ENCODE assay signal across 1 cellular context in the genomic region with DNA sequence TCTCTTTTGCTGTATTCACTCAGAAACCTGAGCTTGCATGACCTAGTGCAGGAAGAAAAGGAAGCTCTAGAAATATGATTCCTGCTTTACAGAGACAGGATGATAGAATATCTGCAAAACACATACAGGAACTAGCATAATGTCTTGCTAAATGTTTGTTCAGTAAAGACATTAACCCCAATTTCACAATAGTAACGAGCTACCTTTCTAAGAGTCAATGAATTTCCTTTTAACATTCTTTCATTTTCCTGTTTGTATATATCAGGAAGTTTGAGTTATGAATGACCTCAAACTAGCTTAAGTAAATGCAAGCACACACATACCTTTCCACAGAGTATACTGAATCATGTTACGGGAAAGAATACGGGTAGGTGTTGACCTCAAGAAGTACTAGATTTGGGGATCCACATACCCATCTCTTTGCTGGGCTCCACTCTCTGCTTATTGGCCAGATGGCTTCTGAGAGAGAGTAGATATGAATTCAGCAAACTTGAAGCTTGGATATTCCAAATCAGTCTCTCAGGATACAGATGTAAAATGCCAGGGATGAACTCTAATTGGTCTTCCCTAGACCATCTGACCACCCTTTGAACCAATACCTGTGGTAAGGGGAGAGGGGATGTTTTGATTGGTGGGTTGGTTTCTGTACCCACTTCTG.
A peak's percentile ranks its signal among the peaks of the same experiment; 100 is the strongest.
TF ChIP-seq lines count a peak whose summit lies in the region.

No MANE protein-coding gene starts in this region.

TF ChIP-seq in HepG2, 621 proteins besides CTCF, POLR2A, EP300 and RAD21 (continued from another document and continues in another):
- TF ChIP-seq, protein P1, sequence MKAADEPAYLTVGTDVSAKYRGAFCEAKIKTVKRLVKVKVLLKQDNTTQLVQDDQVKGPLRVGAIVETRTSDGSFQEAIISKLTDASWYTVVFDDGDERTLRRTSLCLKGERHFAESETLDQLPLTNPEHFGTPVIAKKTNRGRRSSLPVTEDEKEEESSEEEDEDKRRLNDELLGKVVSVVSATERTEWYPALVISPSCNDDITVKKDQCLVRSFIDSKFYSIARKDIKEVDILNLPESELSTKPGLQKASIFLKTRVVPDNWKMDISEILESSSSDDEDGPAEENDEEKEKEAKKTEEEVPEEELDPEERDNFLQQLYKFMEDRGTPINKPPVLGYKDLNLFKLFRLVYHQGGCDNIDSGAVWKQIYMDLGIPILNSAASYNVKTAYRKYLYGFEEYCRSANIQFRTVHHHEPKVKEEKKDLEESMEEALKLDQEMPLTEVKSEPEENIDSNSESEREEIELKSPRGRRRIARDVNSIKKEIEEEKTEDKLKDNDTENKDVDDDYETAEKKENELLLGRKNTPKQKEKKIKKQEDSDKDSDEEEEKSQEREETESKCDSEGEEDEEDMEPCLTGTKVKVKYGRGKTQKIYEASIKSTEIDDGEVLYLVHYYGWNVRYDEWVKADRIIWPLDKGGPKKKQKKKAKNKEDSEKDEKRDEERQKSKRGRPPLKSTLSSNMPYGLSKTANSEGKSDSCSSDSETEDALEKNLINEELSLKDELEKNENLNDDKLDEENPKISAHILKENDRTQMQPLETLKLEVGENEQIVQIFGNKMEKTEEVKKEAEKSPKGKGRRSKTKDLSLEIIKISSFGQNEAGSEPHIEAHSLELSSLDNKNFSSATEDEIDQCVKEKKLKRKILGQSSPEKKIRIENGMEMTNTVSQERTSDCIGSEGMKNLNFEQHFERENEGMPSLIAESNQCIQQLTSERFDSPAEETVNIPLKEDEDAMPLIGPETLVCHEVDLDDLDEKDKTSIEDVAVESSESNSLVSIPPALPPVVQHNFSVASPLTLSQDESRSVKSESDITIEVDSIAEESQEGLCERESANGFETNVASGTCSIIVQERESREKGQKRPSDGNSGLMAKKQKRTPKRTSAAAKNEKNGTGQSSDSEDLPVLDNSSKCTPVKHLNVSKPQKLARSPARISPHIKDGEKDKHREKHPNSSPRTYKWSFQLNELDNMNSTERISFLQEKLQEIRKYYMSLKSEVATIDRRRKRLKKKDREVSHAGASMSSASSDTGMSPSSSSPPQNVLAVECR (CRISPR knock-in tag; IDR thresholded peaks at IDR 0.05; ENCODE audit: borderline replicate concordance), result no peak; the same call in 1 of the 2 replicates
- TF ChIP-seq FOXK2 (IDR thresholded peaks at IDR 0.05) (peak; percentile 20; the same call in 1 of the 2 replicates), ZNF225 (CRISPR knock-in tag; IDR thresholded peaks at IDR 0.05) (no peak), PHF20 (CRISPR knock-in tag; IDR thresholded peaks at IDR 0.05) (no peak), ZNF143 (CRISPR knock-in tag; IDR thresholded peaks at IDR 0.05) (no peak), ZNF124 (CRISPR knock-in tag; IDR thresholded peaks at IDR 0.05) (no peak), MIXL1 (CRISPR knock-in tag; IDR thresholded peaks at IDR 0.05) (peak; percentile 61; the same call in 1 of the 2 replicates), SIN3A (IDR thresholded peaks at IDR 0.05; ENCODE audit: borderline replicate concordance, low read depth, low read length) (no peak), PRPF4 (IDR thresholded peaks at IDR 0.05; ENCODE audit: low read depth, low read length, poor library complexity, severe bottlenecking) (no peak), KDM6A (CRISPR knock-in tag; IDR thresholded peaks at IDR 0.05; ENCODE audit: low read depth) (no peak; the same call in 1 of the 2 replicates), ZNF781 (CRISPR knock-in tag; IDR thresholded peaks at IDR 0.05; ENCODE audit: borderline replicate concordance, not compliant biosample characterization) (no peak), HMGA1 (CRISPR knock-in tag; conservative IDR thresholded peaks at IDR 0.05) (no peak), KDM2A (CRISPR knock-in tag; IDR thresholded peaks at IDR 0.05; ENCODE audit: borderline replicate concordance, low read depth) (no peak), PHB2 (IDR thresholded peaks at IDR 0.05; ENCODE audit: partially characterized antibody) (no peak), ZNF598 (CRISPR knock-in tag; IDR thresholded peaks at IDR 0.05; ENCODE audit: borderline replicate concordance) (no peak), ZNF670 (CRISPR knock-in tag; IDR thresholded peaks at IDR 0.05; ENCODE audit: borderline replicate concordance) (no peak), SNAI1 (CRISPR knock-in tag; IDR thresholded peaks at IDR 0.05; ENCODE audit: borderline replicate concordance) (no peak), EHMT2 (IDR thresholded peaks at IDR 0.05; ENCODE audit: borderline replicate concordance, low read depth, low read length) (0 out of 2 replicates have a peak, but pooled peaks have one; percentile 56), ZNF841 (CRISPR knock-in tag; IDR thresholded peaks at IDR 0.05; ENCODE audit: borderline replicate concordance) (no peak), ZNF552 (CRISPR knock-in tag; IDR thresholded peaks at IDR 0.05; ENCODE audit: borderline replicate concordance) (no peak), RFXAP (CRISPR knock-in tag; IDR thresholded peaks at IDR 0.05; ENCODE audit: borderline replicate concordance) (peak; percentile 67; the same call in 1 of the 2 replicates), ZNF557 (CRISPR knock-in tag; IDR thresholded peaks at IDR 0.05) (no peak), ZFP90 (CRISPR knock-in tag; IDR thresholded peaks at IDR 0.05; ENCODE audit: borderline replicate concordance) (peak; percentile 80; the same call in 1 of the 2 replicates), CCAR2 (optimal IDR thresholded peaks at IDR 0.05; ENCODE audit: low read depth, low read length) (no peak), MEF2D (CRISPR knock-in tag; IDR thresholded peaks at IDR 0.05) (peak; percentile 38; the same call in 1 of the 2 replicates), ELF1 (CRISPR knock-in tag; IDR thresholded peaks at IDR 0.05) (peak; percentile 51; the same call in 1 of the 2 replicates), JUNB (CRISPR knock-in tag; IDR thresholded peaks at IDR 0.05; ENCODE audit: borderline replicate concordance) (no peak; the same call in 1 of the 2 replicates), HHEX (CRISPR knock-in tag; IDR thresholded peaks at IDR 0.05) (no peak), TP53 (CRISPR knock-in tag; conservative IDR thresholded peaks at IDR 0.05) (no peak), ZFAT (CRISPR knock-in tag; conservative IDR thresholded peaks at IDR 0.05) (no peak), ZFP82 (CRISPR knock-in tag; IDR thresholded peaks at IDR 0.05; ENCODE audit: borderline replicate concordance) (no peak)
- TF ChIP-seq, protein P2, sequence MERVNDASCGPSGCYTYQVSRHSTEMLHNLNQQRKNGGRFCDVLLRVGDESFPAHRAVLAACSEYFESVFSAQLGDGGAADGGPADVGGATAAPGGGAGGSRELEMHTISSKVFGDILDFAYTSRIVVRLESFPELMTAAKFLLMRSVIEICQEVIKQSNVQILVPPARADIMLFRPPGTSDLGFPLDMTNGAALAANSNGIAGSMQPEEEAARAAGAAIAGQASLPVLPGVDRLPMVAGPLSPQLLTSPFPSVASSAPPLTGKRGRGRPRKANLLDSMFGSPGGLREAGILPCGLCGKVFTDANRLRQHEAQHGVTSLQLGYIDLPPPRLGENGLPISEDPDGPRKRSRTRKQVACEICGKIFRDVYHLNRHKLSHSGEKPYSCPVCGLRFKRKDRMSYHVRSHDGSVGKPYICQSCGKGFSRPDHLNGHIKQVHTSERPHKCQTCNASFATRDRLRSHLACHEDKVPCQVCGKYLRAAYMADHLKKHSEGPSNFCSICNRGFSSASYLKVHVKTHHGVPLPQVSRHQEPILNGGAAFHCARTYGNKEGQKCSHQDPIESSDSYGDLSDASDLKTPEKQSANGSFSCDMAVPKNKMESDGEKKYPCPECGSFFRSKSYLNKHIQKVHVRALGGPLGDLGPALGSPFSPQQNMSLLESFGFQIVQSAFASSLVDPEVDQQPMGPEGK (CRISPR knock-in tag; IDR thresholded peaks at IDR 0.05), result peak; percentile 59
- TF ChIP-seq, protein P3, sequence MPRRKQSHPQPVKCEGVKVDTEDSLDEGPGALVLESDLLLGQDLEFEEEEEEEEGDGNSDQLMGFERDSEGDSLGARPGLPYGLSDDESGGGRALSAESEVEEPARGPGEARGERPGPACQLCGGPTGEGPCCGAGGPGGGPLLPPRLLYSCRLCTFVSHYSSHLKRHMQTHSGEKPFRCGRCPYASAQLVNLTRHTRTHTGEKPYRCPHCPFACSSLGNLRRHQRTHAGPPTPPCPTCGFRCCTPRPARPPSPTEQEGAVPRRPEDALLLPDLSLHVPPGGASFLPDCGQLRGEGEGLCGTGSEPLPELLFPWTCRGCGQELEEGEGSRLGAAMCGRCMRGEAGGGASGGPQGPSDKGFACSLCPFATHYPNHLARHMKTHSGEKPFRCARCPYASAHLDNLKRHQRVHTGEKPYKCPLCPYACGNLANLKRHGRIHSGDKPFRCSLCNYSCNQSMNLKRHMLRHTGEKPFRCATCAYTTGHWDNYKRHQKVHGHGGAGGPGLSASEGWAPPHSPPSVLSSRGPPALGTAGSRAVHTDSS (CRISPR knock-in tag; conservative IDR thresholded peaks at IDR 0.05), result no peak
- TF ChIP-seq, protein P4, sequence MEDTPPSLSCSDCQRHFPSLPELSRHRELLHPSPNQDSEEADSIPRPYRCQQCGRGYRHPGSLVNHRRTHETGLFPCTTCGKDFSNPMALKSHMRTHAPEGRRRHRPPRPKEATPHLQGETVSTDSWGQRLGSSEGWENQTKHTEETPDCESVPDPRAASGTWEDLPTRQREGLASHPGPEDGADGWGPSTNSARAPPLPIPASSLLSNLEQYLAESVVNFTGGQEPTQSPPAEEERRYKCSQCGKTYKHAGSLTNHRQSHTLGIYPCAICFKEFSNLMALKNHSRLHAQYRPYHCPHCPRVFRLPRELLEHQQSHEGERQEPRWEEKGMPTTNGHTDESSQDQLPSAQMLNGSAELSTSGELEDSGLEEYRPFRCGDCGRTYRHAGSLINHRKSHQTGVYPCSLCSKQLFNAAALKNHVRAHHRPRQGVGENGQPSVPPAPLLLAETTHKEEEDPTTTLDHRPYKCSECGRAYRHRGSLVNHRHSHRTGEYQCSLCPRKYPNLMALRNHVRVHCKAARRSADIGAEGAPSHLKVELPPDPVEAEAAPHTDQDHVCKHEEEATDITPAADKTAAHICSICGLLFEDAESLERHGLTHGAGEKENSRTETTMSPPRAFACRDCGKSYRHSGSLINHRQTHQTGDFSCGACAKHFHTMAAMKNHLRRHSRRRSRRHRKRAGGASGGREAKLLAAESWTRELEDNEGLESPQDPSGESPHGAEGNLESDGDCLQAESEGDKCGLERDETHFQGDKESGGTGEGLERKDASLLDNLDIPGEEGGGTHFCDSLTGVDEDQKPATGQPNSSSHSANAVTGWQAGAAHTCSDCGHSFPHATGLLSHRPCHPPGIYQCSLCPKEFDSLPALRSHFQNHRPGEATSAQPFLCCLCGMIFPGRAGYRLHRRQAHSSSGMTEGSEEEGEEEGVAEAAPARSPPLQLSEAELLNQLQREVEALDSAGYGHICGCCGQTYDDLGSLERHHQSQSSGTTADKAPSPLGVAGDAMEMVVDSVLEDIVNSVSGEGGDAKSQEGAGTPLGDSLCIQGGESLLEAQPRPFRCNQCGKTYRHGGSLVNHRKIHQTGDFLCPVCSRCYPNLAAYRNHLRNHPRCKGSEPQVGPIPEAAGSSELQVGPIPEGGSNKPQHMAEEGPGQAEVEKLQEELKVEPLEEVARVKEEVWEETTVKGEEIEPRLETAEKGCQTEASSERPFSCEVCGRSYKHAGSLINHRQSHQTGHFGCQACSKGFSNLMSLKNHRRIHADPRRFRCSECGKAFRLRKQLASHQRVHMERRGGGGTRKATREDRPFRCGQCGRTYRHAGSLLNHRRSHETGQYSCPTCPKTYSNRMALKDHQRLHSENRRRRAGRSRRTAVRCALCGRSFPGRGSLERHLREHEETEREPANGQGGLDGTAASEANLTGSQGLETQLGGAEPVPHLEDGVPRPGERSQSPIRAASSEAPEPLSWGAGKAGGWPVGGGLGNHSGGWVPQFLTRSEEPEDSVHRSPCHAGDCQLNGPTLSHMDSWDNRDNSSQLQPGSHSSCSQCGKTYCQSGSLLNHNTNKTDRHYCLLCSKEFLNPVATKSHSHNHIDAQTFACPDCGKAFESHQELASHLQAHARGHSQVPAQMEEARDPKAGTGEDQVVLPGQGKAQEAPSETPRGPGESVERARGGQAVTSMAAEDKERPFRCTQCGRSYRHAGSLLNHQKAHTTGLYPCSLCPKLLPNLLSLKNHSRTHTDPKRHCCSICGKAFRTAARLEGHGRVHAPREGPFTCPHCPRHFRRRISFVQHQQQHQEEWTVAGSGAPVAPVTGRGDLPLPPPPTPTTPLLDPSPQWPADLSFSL (CRISPR knock-in tag; IDR thresholded peaks at IDR 0.05), result no peak
- TF ChIP-seq, protein P5, sequence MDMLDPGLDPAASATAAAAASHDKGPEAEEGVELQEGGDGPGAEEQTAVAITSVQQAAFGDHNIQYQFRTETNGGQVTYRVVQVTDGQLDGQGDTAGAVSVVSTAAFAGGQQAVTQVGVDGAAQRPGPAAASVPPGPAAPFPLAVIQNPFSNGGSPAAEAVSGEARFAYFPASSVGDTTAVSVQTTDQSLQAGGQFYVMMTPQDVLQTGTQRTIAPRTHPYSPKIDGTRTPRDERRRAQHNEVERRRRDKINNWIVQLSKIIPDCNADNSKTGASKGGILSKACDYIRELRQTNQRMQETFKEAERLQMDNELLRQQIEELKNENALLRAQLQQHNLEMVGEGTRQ (IDR thresholded peaks at IDR 0.05; ENCODE audit: low read depth, low read length), result peak; percentile 57; the same call in 1 of the 2 replicates
- TF ChIP-seq, protein P5 (CRISPR knock-in tag; IDR thresholded peaks at IDR 0.05; ENCODE audit: borderline replicate concordance), result peak; percentile 29; the same call in 1 of the 2 replicates
- TF ChIP-seq, protein P6, sequence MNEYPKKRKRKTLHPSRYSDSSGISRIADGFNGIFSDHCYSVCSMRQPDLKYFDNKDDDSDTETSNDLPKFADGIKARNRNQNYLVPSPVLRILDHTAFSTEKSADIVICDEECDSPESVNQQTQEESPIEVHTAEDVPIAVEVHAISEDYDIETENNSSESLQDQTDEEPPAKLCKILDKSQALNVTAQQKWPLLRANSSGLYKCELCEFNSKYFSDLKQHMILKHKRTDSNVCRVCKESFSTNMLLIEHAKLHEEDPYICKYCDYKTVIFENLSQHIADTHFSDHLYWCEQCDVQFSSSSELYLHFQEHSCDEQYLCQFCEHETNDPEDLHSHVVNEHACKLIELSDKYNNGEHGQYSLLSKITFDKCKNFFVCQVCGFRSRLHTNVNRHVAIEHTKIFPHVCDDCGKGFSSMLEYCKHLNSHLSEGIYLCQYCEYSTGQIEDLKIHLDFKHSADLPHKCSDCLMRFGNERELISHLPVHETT (CRISPR knock-in tag; conservative IDR thresholded peaks at IDR 0.05), result no peak
- TF ChIP-seq, protein P7, sequence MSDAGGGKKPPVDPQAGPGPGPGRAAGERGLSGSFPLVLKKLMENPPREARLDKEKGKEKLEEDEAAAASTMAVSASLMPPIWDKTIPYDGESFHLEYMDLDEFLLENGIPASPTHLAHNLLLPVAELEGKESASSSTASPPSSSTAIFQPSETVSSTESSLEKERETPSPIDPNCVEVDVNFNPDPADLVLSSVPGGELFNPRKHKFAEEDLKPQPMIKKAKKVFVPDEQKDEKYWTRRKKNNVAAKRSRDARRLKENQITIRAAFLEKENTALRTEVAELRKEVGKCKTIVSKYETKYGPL (CRISPR knock-in tag; IDR thresholded peaks at IDR 0.05), result no peak
- TF ChIP-seq, protein P8, sequence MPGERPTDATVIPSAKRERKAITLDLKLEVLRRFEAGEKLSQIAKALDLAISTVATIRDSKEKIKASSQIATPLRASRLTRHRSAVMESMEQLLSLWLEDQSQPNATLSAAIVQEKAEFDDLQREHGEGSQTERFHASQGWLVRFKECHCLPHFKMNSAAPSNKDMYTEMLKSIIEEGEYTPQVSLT (CRISPR knock-in tag; IDR thresholded peaks at IDR 0.05; ENCODE audit: borderline replicate concordance, low read depth), result no peak
